In the genomic region with DNA sequence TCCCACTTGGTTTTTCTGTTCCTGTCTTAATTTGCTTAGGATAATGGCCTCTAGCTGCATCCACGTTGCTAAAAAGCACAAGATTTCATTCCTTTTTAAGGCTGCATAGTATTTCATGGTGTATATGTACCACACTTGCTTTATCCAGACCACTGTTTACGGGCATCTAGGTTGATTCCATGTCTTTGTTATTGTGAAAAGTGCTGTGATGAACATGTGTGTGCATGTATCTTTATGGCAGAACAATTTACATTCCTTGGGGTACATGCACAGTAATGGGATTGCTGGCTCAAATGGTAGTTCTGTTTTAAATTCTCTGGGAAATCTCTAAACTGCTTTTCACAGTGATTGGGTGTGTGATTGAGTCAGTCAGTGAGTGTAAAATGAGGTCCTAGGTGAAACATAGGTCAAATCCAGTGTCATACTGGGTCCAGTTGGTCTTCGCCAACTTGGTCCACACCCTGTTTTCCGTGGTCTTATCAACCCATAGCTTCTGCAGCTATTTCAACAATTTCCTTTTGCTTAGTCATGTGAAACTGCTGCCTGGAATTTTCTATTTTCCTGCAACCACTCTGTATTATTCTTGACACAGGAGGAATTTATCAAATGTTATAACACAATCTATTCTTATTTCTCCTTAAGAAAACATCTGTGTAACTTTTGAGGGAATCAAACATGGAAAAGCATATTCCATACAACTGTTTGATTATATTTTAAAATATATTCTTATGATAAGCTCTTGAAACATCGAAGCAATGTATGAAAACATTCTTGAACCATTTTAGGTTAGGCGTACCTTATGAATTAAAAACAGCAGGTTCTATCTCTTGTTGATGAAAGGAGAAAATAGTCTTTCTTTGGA, we compare ENCODE assay signal across 1 cellular context.
TF ChIP-seq lines count a peak whose summit lies in the region.

No MANE protein-coding gene starts in this region.

TF ChIP-seq in K562, 482 proteins besides CTCF, POLR2A, EP300 and RAD21 (continued from another document and continues in another):
- TF ChIP-seq ZNF280B (CRISPR knock-in tag; IDR thresholded peaks at IDR 0.05) (no peak), PHF8 (IDR thresholded peaks at IDR 0.05; ENCODE audit: borderline replicate concordance, low read length) (no peak), MECOM (CRISPR knock-in tag; IDR thresholded peaks at IDR 0.05) (no peak), ZFX (CRISPR knock-in tag; IDR thresholded peaks at IDR 0.05) (no peak), ZNF184 (CRISPR knock-in tag; IDR thresholded peaks at IDR 0.05) (no peak), PHF21A (IDR thresholded peaks at IDR 0.05; ENCODE audit: borderline replicate concordance, low read depth) (no peak), DDX20 (tag; IDR thresholded peaks at IDR 0.05; ENCODE audit: low read depth) (0 out of 2 replicates have a peak, but pooled peaks have one; percentile 17), SPI1 (IDR thresholded peaks at IDR 0.05; ENCODE audit: borderline replicate concordance, low read depth, low read length) (no peak), CSDE1 (IDR thresholded peaks at IDR 0.05) (0 out of 4 replicates have a peak, but pooled peaks of 1 of the 2 experiments have one; percentile 17), TEAD1 (CRISPR knock-in tag; IDR thresholded peaks at IDR 0.05) (peak; percentile 92 to 93), ID3 (CRISPR knock-in tag; IDR thresholded peaks at IDR 0.05) (no peak), ID3 (tag; IDR thresholded peaks at IDR 0.05) (no peak), CBX2 (IDR thresholded peaks at IDR 0.05; ENCODE audit: insufficient read depth, low read length, poor library complexity, severe bottlenecking) (no peak), CBX5 (IDR thresholded peaks at IDR 0.05; ENCODE audit: borderline replicate concordance, low read depth) (0 out of 2 replicates have a peak, but pooled peaks have one; percentile 7), ZNF586 (CRISPR knock-in tag; conservative IDR thresholded peaks at IDR 0.05) (no peak), ZNF644 (tag; IDR thresholded peaks at IDR 0.05; ENCODE audit: low read depth) (peak; percentile 68; the same call in 1 of the 2 replicates), ZBTB49 (CRISPR knock-in tag; IDR thresholded peaks at IDR 0.05; ENCODE audit: borderline replicate concordance) (no peak), PTRF (tag; IDR thresholded peaks at IDR 0.05) (no peak), ZC3H11A (IDR thresholded peaks at IDR 0.05; ENCODE audit: low read depth, low read length) (no peak), CGGBP1 (CRISPR knock-in tag; IDR thresholded peaks at IDR 0.05) (no peak), ZNF232 (CRISPR knock-in tag; IDR thresholded peaks at IDR 0.05) (no peak), CCAR2 (IDR thresholded peaks at IDR 0.05; ENCODE audit: low read depth, low read length) (no peak), ZNF146 (CRISPR knock-in tag; IDR thresholded peaks at IDR 0.05; ENCODE audit: unreplicated experiment) (peak; percentile 90), TFE3 (CRISPR knock-in tag; IDR thresholded peaks at IDR 0.05) (no peak), TFAM (CRISPR knock-in tag; conservative IDR thresholded peaks at IDR 0.05) (no peak), ETV5 (CRISPR knock-in tag; IDR thresholded peaks at IDR 0.05; ENCODE audit: low read depth) (no peak), CREM (IDR thresholded peaks at IDR 0.05; ENCODE audit: low read depth) (peak; percentile 81), ESRRB (CRISPR knock-in tag; IDR thresholded peaks at IDR 0.05; ENCODE audit: borderline replicate concordance) (no peak), BRF1 (IDR thresholded peaks at IDR 0.05; ENCODE audit: borderline replicate concordance, extremely low read depth, insufficient read length) (no peak), ZNF277 (CRISPR knock-in tag; IDR thresholded peaks at IDR 0.05; ENCODE audit: borderline replicate concordance) (no peak)
- TF ChIP-seq, protein P1, sequence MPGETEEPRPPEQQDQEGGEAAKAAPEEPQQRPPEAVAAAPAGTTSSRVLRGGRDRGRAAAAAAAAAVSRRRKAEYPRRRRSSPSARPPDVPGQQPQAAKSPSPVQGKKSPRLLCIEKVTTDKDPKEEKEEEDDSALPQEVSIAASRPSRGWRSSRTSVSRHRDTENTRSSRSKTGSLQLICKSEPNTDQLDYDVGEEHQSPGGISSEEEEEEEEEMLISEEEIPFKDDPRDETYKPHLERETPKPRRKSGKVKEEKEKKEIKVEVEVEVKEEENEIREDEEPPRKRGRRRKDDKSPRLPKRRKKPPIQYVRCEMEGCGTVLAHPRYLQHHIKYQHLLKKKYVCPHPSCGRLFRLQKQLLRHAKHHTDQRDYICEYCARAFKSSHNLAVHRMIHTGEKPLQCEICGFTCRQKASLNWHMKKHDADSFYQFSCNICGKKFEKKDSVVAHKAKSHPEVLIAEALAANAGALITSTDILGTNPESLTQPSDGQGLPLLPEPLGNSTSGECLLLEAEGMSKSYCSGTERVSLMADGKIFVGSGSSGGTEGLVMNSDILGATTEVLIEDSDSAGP (CRISPR knock-in tag; IDR thresholded peaks at IDR 0.05), result no peak
- TF ChIP-seq, protein P2, sequence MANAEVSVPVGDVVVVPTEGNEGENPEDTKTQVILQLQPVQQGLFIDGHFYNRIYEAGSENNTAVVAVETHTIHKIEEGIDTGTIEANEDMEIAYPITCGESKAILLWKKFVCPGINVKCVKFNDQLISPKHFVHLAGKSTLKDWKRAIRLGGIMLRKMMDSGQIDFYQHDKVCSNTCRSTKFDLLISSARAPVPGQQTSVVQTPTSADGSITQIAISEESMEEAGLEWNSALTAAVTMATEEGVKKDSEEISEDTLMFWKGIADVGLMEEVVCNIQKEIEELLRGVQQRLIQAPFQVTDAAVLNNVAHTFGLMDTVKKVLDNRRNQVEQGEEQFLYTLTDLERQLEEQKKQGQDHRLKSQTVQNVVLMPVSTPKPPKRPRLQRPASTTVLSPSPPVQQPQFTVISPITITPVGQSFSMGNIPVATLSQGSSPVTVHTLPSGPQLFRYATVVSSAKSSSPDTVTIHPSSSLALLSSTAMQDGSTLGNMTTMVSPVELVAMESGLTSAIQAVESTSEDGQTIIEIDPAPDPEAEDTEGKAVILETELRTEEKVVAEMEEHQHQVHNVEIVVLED (CRISPR knock-in tag; IDR thresholded peaks at IDR 0.05), result no peak
- TF ChIP-seq, protein P3, sequence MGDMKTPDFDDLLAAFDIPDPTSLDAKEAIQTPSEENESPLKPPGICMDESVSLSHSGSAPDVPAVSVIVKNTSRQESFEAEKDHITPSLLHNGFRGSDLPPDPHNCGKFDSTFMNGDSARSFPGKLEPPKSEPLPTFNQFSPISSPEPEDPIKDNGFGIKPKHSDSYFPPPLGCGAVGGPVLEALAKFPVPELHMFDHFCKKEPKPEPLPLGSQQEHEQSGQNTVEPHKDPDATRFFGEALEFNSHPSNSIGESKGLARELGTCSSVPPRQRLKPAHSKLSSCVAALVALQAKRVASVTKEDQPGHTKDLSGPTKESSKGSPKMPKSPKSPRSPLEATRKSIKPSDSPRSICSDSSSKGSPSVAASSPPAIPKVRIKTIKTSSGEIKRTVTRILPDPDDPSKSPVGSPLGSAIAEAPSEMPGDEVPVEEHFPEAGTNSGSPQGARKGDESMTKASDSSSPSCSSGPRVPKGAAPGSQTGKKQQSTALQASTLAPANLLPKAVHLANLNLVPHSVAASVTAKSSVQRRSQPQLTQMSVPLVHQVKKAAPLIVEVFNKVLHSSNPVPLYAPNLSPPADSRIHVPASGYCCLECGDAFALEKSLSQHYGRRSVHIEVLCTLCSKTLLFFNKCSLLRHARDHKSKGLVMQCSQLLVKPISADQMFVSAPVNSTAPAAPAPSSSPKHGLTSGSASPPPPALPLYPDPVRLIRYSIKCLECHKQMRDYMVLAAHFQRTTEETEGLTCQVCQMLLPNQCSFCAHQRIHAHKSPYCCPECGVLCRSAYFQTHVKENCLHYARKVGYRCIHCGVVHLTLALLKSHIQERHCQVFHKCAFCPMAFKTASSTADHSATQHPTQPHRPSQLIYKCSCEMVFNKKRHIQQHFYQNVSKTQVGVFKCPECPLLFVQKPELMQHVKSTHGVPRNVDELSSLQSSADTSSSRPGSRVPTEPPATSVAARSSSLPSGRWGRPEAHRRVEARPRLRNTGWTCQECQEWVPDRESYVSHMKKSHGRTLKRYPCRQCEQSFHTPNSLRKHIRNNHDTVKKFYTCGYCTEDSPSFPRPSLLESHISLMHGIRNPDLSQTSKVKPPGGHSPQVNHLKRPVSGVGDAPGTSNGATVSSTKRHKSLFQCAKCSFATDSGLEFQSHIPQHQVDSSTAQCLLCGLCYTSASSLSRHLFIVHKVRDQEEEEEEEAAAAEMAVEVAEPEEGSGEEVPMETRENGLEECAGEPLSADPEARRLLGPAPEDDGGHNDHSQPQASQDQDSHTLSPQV (IDR thresholded peaks at IDR 0.05), result no peak
- TF ChIP-seq, protein P4, sequence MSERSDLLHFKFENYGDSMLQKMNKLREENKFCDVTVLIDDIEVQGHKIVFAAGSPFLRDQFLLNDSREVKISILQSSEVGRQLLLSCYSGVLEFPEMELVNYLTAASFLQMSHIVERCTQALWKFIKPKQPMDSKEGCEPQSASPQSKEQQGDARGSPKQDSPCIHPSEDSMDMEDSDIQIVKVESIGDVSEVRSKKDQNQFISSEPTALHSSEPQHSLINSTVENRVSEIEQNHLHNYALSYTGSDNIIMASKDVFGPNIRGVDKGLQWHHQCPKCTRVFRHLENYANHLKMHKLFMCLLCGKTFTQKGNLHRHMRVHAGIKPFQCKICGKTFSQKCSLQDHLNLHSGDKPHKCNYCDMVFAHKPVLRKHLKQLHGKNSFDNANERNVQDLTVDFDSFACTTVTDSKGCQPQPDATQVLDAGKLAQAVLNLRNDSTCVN (CRISPR knock-in tag; IDR thresholded peaks at IDR 0.05), result no peak
